In genomic region chr16:88804552-88805339, GRCh38 we compare ENCODE assay signal across 1 cellular context.
TF ChIP-seq lines count a peak whose summit lies in the region.

No MANE protein-coding gene starts in this region.

TF ChIP-seq in HEK293, 187 proteins besides CTCF, POLR2A, EP300 and RAD21 (continued from another document):
- TF ChIP-seq GLIS1 (tag by site-specific recombination; IDR thresholded peaks at IDR 0.05) = peak; percentile 41; the same call in 1 of the 2 replicates
- TF ChIP-seq REPIN1 (tag by site-specific recombination; IDR thresholded peaks at IDR 0.05; ENCODE audit: low read depth) = no peak
- peak; percentile 67; the same call in 1 of the 2 replicates for TF ChIP-seq GLIS2 (tag by site-specific recombination; IDR thresholded peaks at IDR 0.05)
- TF ChIP-seq ZNF501 (tag by site-specific recombination; IDR thresholded peaks at IDR 0.05) = no peak
- TF ChIP-seq ZNF302 (tag by site-specific recombination; IDR thresholded peaks at IDR 0.05; ENCODE audit: low read depth) = no peak
- peak; percentile 42 for TF ChIP-seq ZIC2 (tag by site-specific recombination; IDR thresholded peaks at IDR 0.05)
- no peak for TF ChIP-seq ZNF223 (tag by site-specific recombination; IDR thresholded peaks at IDR 0.05)
- TF ChIP-seq ZXDB (tag by site-specific recombination; IDR thresholded peaks at IDR 0.05) = 0 out of 2 replicates have a peak, but pooled peaks have one; percentile 16
